9 cellular contexts compared by ENCODE assay signal in the genomic region with DNA sequence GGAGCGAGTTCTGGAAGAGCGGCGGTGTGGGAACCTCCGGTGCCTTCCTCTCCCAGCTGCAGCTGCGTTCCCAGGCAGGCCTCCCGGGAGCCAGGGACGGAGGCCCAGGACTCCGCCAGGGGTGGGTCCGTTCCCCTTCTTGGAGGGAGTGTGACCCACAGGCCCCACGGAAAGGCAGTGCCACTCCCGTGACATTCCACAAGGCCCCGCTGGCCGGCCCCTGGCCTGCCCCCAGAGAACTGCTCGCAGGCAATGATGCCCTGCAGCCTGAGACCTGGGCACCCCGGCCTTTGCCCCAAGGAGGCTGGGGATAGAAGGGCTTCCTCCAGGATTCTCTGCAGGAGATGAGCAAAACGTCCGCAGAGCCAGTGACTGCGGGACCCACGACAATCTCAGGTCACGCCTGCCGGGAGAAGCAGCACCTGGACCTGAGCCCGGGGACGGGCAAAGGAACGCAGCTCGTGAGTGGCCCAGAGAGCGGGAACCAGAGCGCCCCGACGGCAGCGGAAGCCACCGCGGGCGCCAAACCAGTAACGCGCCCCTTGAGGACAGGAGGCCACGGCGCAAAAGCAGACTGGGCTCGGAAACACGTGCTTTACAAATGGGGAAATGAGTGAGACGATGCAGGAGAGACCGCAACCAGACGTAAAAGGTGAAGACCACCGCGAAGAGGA. TPM values are rescaled to one million over a fixed set of nuclear protein-coding genes. Genes with fewer than 3 reads are reported as not detected.
DNase-seq lines count a peak whose midpoint lies in the region; ATAC-seq and TF ChIP-seq lines count a peak whose summit lies in the region.
"Had no signal": no experiment of that assay in that cellular context is flagged by ENCODE, and none has a peak within 500 bp of the region (broad histone marks: within the 10 kb centered on the region; RNA-seq: fewer than 3 reads in every experiment).

No MANE protein-coding gene starts in this region.

- TF ChIP-seq POLR2A in spleen (IDR thresholded peaks at IDR 0.05): no peak

- peaks cover 18% of the 10 kb centered on the region for H3K27me3 Mint-ChIP-seq in activated CD4-positive, alpha-beta memory T cell treated with anti-CD3 and anti-CD28 coated beads for 36 hours

- 34 to 43% methylated on average over 44 of the region's 44 CpGs for WGBS in heart right ventricle, 2 donors
- 31 to 50% (median 40%) methylated on average over 36 to 44 of the region's 44 CpGs for WGBS in spleen, 5 donors
- WGBS in mammary epithelial cell (ENCODE audit: low coverage, missing lambda C conversion rate): 80% methylated on average over 13 of the region's 44 CpGs

- H3K36me3 Mint-ChIP-seq in activated CD4-positive, alpha-beta memory T cell treated with anti-CD3 and anti-CD28 coated beads for 36 hours: no peaks in the 10 kb centered on the region

- no peaks in the 10 kb centered on the region for H4K20me1 ChIP-seq in mammary epithelial cell (ENCODE audit: insufficient read depth, low read length)

- in situ Hi-C loops in mammary epithelial cell (cut with MboI; ENCODE audit: low sequenced_read_pairs in 2 of 2): no loop called here

- no peak overlapping the region for H3K4me2 ChIP-seq in mammary epithelial cell (ENCODE audit: insufficient read depth, low read depth, low read length)

- POLR2A ChIA-PET in activated CD4-positive, alpha-beta memory T cell treated with anti-CD3 and anti-CD28 coated beads for 36 hours (lab: Charles Lee): no interaction called here

- no TSS peak for BruUV-seq in mammary epithelial cell (replicated peaks; lab: Mats Ljungman, UMichigan)

- H3K4me3 Mint-ChIP-seq in activated CD4-positive, alpha-beta memory T cell treated with anti-CD3 and anti-CD28 coated beads for 36 hours: peak overlapping the region; percentile 63

- H3K9ac ChIP-seq in mammary epithelial cell (ENCODE audit: insufficient read depth, low read length): no peak overlapping the region

- peak in 7 of 8 donors; percentile 68 to 87 (median 78) for ATAC-seq in heart right ventricle
- no peak for ATAC-seq in HG02938 (IDR thresholded peaks at IDR 0.05; ENCODE audit: unreplicated experiment)
- ATAC-seq in GM21717 (IDR thresholded peaks at IDR 0.05; ENCODE audit: unreplicated experiment): no peak
- ATAC-seq in GM18870 (IDR thresholded peaks at IDR 0.05; ENCODE audit: unreplicated experiment): no peak

- peaks cover 2% of the 10 kb centered on the region for H3K4me1 Mint-ChIP-seq in activated CD4-positive, alpha-beta memory T cell treated with anti-CD3 and anti-CD28 coated beads for 36 hours (ENCODE audit: low read depth)

- H3K9me3 ChIP-seq in heart right ventricle (peaks cover 0 to 7% (median 0%) of the 10 kb centered on the region in 11 donors), spleen (peaks cover 0 to 6% (median 2%) of the 10 kb centered on the region in 8 donors), mammary epithelial cell (replicated peaks; ENCODE audit: insufficient read depth, low read length) (peaks cover 5% of the 10 kb centered on the region)

- no peaks in the 10 kb centered on the region for H3K9me3 Mint-ChIP-seq in activated CD4-positive, alpha-beta memory T cell treated with anti-CD3 and anti-CD28 coated beads for 36 hours

- peak in 8 of 9 donors; percentile 8 to 53 (median 26) for TF ChIP-seq CTCF in heart right ventricle (IDR thresholded peaks at IDR 0.05)
- peak in 4 of 11 experiments; percentile 9 to 21 (median 18) for TF ChIP-seq CTCF in spleen (IDR thresholded peaks at IDR 0.05 in 8 of 11, conservative IDR thresholded peaks at IDR 0.05 in 3 of 11)
- no peak for TF ChIP-seq CTCF in mammary epithelial cell (conservative IDR thresholded peaks at IDR 0.05 in 1 of 2, IDR thresholded peaks at IDR 0.05 in 1 of 2; ENCODE audit: extremely low read depth in 1 of 2, insufficient read depth in 1 of 2, low read depth in 1 of 2, low read length in 2 of 2)

- H3K79me2 ChIP-seq in mammary epithelial cell (ENCODE audit: insufficient read depth, low read length): no peaks in the 10 kb centered on the region

- H3K27me3 ChIP-seq in heart right ventricle: peaks cover 0 to 40% (median 12%) of the 10 kb centered on the region in 7 donors
- H3K27me3 ChIP-seq in spleen (replicated peaks in 1 of 7): peaks cover 0 to 70% (median 0%) of the 10 kb centered on the region in 7 donors
- no peaks in the 10 kb centered on the region for H3K27me3 ChIP-seq in mammary epithelial cell (ENCODE audit: insufficient read depth, low read length)

- H3K4me3 ChIP-seq in heart right ventricle (peak overlapping the region; percentile 11 to 62 (median 49)), spleen (peak overlapping the region; percentile 3 to 57 (median 20)), mammary epithelial cell (replicated peaks in 1 of 3; ENCODE audit: insufficient read depth in 1 of 3, low read depth in 2 of 3, low read length in 3 of 3) (no peak overlapping the region)

- dilution Hi-C loops in mammary epithelial cell (cut with HindIII; ENCODE audit: low sequenced_read_pairs): loop anchor here (10.0 kb wide), 2 partner anchors 75 to 285 kb away; a partner anchor contains a TSS

- H3K27ac ChIP-seq in heart right ventricle (peak overlapping the region in 8 of 10 donors; percentile 38 to 80 (median 64)), spleen (peak overlapping the region in 2 of 8 donors; percentile 20 to 25), mammary epithelial cell (ENCODE audit: insufficient read depth, low read depth, low read length) (no peak overlapping the region)

- H2AFZ ChIP-seq in mammary epithelial cell (ENCODE audit: low read depth, low read length): no peak overlapping the region

- intact Hi-C loops in activated CD4-positive, alpha-beta memory T cell treated with anti-CD3 and anti-CD28 coated beads for 36 hours (cut with micrococcal nuclease): no loop called here
- intact Hi-C loops in heart right ventricle (cut with DNase I) (loop anchor here in 1 of 10 donors (10.0 kb wide), 1 partner anchor 65 kb away; no protein-coding TSS in a partner anchor), spleen (cut with DNase I; ENCODE audit: low total_unique reads) (no loop called here), mammary epithelial cell (cut with micrococcal nuclease) (no loop called here)

- H3K27ac Mint-ChIP-seq in activated CD4-positive, alpha-beta memory T cell treated with anti-CD3 and anti-CD28 coated beads for 36 hours: no peak overlapping the region

- H3K36me3 ChIP-seq in heart right ventricle (no peaks in the 10 kb centered on the region), spleen (no peaks in the 10 kb centered on the region), mammary epithelial cell (ENCODE audit: insufficient read depth, low read length) (no peaks in the 10 kb centered on the region)

- H3K4me1 ChIP-seq in heart right ventricle (peaks cover 0 to 4% (median 0%) of the 10 kb centered on the region in 9 donors), spleen (no peaks in the 10 kb centered on the region), mammary epithelial cell (ENCODE audit: insufficient read depth, low read length) (no peaks in the 10 kb centered on the region)

- CTCF ChIA-PET in activated CD4-positive, alpha-beta memory T cell treated with anti-CD3 and anti-CD28 coated beads for 36 hours (lab: Charles Lee): interaction anchor here (3.6 kb wide), 1 partner anchor 14 kb away, joined by 16 read pairs; no protein-coding TSS in a partner anchor
- CTCF ChIA-PET in mammary epithelial cell (lab: Charles Lee; ENCODE audit: low non-redundant PET): no interaction called here

- peak; percentile 93 for DNase-seq in DMS53 (lab: John Stamatoyannopoulos, UW)
- peak; percentile 56 for DNase-seq in activated CD4-positive, alpha-beta memory T cell treated with anti-CD3 and anti-CD28 coated beads for 36 hours
- peak; percentile 32 to 40 for DNase-seq in heart right ventricle
- peak; percentile 81 for DNase-seq in spleen
- DNase-seq in mammary epithelial cell: no peak
- DNase-seq: Karpas-422 had no signal

RNA-seq across cellular contexts. Expression of a gene that starts 9.3 kb away (rescaled TPM):
- total RNA-seq in activated CD4-positive, alpha-beta memory T cell treated with anti-CD3 and anti-CD28 coated beads for 36 hours: not detected
- total RNA-seq in heart right ventricle (under 1 TPM in 1 of 10 donors, not detected in 9; 0.75 TPM), spleen (under 1 TPM in 1 of 7 donors, not detected in 6; 0.95 TPM), mammary epithelial cell (under 1 TPM in 1 of 2 donors, not detected in 1; 0.50 TPM)
- polyA plus RNA-seq in heart right ventricle (not detected), spleen (under 1 TPM in 2 of 3 donors, not detected in 1; 0.16 to 0.38 TPM), mammary epithelial cell (0.12 TPM)
- polyA minus RNA-seq in mammary epithelial cell: not detected

RNA-seq across cellular contexts. Expression of a gene that starts 36.1 kb away (rescaled TPM):
- 1 to 10 TPM; 3.2 to 3.6 TPM for total RNA-seq in activated CD4-positive, alpha-beta memory T cell treated with anti-CD3 and anti-CD28 coated beads for 36 hours
- 10 to 100 TPM in 3 of 10 donors, 1 to 10 TPM in 7; 2.5 to 14.7 (median 6.2) TPM for total RNA-seq in heart right ventricle
- polyA plus RNA-seq in heart right ventricle: 10 to 100 TPM in 1 of 2 donors, 1 to 10 TPM in 1; 5.5 to 10.5 TPM
- total RNA-seq in spleen: 10 to 100 TPM; 16.8 to 52.8 (median 31.2) TPM
- polyA plus RNA-seq in spleen: 10 to 100 TPM in 2 of 3 donors, 1 to 10 TPM in 1; 9.2 to 14.1 (median 10.7) TPM
- 1 to 10 TPM in 1 of 2 donors, under 1 TPM in 1; 0.83 to 1.7 TPM for total RNA-seq in mammary epithelial cell
- polyA plus RNA-seq in mammary epithelial cell: 0.78 TPM
- not detected for polyA minus RNA-seq in mammary epithelial cell

Comparison
In these comparisons a context has a peak if more than half of its experiments do, and no peak if none do; other contexts are left out.
1. ATAC-seq: peak in heart right ventricle (7 of 8); none in HG02938 (single experiment), GM21717 (single experiment) and GM18870 (single experiment).
2. H3K4me3 ChIP-seq: peak in heart right ventricle (10 of 10) and spleen (8 of 8); none in mammary epithelial cell (0 of 3).
3. CTCF ChIP-seq: peak in heart right ventricle (8 of 9); none in mammary epithelial cell (0 of 2).